ENCODE assay signal across 10 cellular contexts in genomic region chr20:53929974-53930650, GRCh38.
A peak's percentile ranks its signal among the peaks of the same experiment; 100 is the strongest.
DNase-seq lines count a peak whose midpoint lies in the region; ATAC-seq and TF ChIP-seq lines count a peak whose summit lies in the region.
"Had no signal": no experiment of that assay in that cellular context is flagged by ENCODE, and none has a peak within 500 bp of the region (broad histone marks: within the 10 kb centered on the region; RNA-seq: fewer than 3 reads in every experiment).

No MANE protein-coding gene starts in this region.

- peaks cover 0 to 2% of the 10 kb centered on the region in 2 donors for H3K36me3 Mint-ChIP-seq in activated T-cell treated with anti-CD3 and anti-CD28 coated beads, Interleukin-2, amount 50 U/mL, for 72 hours (ENCODE audit: insufficient read depth in 2 of 2)
- no peaks in the 10 kb centered on the region for H3K36me3 Mint-ChIP-seq in stimulated activated naive CD8-positive, alpha-beta T cell treated with anti-CD3 and anti-CD28 coated beads, Interleukin-15, Interleukin-2, amounts not matched to agents 100 ng/mL and 50 ng/mL, for 24 hours (ENCODE audit: low read depth)

- peak overlapping the region; percentile 41 to 50 for H3K4me3 Mint-ChIP-seq in activated T-cell treated with anti-CD3 and anti-CD28 coated beads, Interleukin-2, amount 50 U/mL, for 72 hours
- H3K4me3 Mint-ChIP-seq in stimulated activated naive CD8-positive, alpha-beta T cell treated with anti-CD3 and anti-CD28 coated beads, Interleukin-15, Interleukin-2, amounts not matched to agents 100 ng/mL and 50 ng/mL, for 24 hours: no peak overlapping the region

- H3K4me1 Mint-ChIP-seq in activated T-cell treated with anti-CD3 and anti-CD28 coated beads, Interleukin-2, amount 50 U/mL, for 72 hours (ENCODE audit: low read depth): peaks cover 72% of the 10 kb centered on the region
- H3K4me1 Mint-ChIP-seq in stimulated activated naive CD8-positive, alpha-beta T cell treated with anti-CD3 and anti-CD28 coated beads, Interleukin-15, Interleukin-2, amounts not matched to agents 100 ng/mL and 50 ng/mL, for 24 hours (ENCODE audit: low read depth): peaks cover 66% of the 10 kb centered on the region

- H2AFZ ChIP-seq in MM.1S (ENCODE audit: low read length): peak overlapping the region; percentile 27

- TF ChIP-seq CTCF in MM.1S (IDR thresholded peaks at IDR 0.05; ENCODE audit: low read length): no peak

- H3K9me2 ChIP-seq in MM.1S (replicated peaks; ENCODE audit: insufficient read depth, low read length): no peaks in the 10 kb centered on the region

- H3K36me3 ChIP-seq in MM.1S (replicated peaks; ENCODE audit: insufficient read depth, low read length): no peaks in the 10 kb centered on the region
- H3K36me3 ChIP-seq: SJSA1 had no signal

- peak overlapping the region; percentile 18 for H3K4me3 ChIP-seq in MM.1S (ENCODE audit: low read length)
- H3K4me3 ChIP-seq: SJSA1 had no signal

- H3K9me3 Mint-ChIP-seq in activated T-cell treated with anti-CD3 and anti-CD28 coated beads, Interleukin-2, amount 50 U/mL, for 72 hours: peaks cover 0 to 2% of the 10 kb centered on the region in 2 donors
- H3K9me3 Mint-ChIP-seq in stimulated activated naive CD8-positive, alpha-beta T cell treated with anti-CD3 and anti-CD28 coated beads, Interleukin-15, Interleukin-2, amounts not matched to agents 100 ng/mL and 50 ng/mL, for 24 hours: no peaks in the 10 kb centered on the region

- H3K27ac Mint-ChIP-seq in activated T-cell treated with anti-CD3 and anti-CD28 coated beads, Interleukin-2, amount 50 U/mL, for 72 hours: peak overlapping the region; percentile 45
- H3K27ac Mint-ChIP-seq in stimulated activated naive CD8-positive, alpha-beta T cell treated with anti-CD3 and anti-CD28 coated beads, Interleukin-15, Interleukin-2, amounts not matched to agents 100 ng/mL and 50 ng/mL, for 24 hours: peak overlapping the region; percentile 50

- H3K9me3 ChIP-seq in MM.1S (replicated peaks; ENCODE audit: insufficient read depth, low read length): no peaks in the 10 kb centered on the region
- H3K9me3 ChIP-seq: SJSA1 had no signal

- peaks cover 48% of the 10 kb centered on the region for H3F3A ChIP-seq in MM.1S (ENCODE audit: insufficient read depth, low read length)

- H3K4me2 ChIP-seq in MM.1S (ENCODE audit: low read depth, low read length): peak overlapping the region; percentile 82

- peak; percentile 68 to 79 for ATAC-seq in activated T-cell treated with anti-CD3 and anti-CD28 coated beads, Interleukin-2, amount 50 U/mL, for 72 hours (replicated peaks in 1 of 2)
- peak; percentile 57 for ATAC-seq in HG02759 (IDR thresholded peaks at IDR 0.05; ENCODE audit: unreplicated experiment)

- peaks cover 52% of the 10 kb centered on the region for H3K4me1 ChIP-seq in MM.1S (ENCODE audit: low read length)

- H3K9ac ChIP-seq in MM.1S (ENCODE audit: low read length): peak overlapping the region; percentile 70

- no peaks in the 10 kb centered on the region for H4K20me1 ChIP-seq in MM.1S (ENCODE audit: insufficient read depth, low read length)

- no peak for DNase-seq in activated T-cell treated with anti-CD3 and anti-CD28 coated beads, Interleukin-2, amount 50 U/mL, for 72 hours
- no peak for DNase-seq in activated T-cell treated with anti-CD3 and anti-CD28 coated beads, Interleukin-2, amount 50 U/mL, for 48 hours
- DNase-seq in MM.1S: peak; percentile 81
- no peak for DNase-seq in GDM1 (lab: John Stamatoyannopoulos, UW)
- DNase-seq in NCI-H2196 (lab: John Stamatoyannopoulos, UW; ENCODE audit: unreplicated experiment): no peak
- no peak for DNase-seq in NOMO-1 (lab: John Stamatoyannopoulos, UW; ENCODE audit: unreplicated experiment in 2 of 2)
- DNase-seq: activated naive CD4-positive, alpha-beta T cell treated with Interleukin-2 at 50 U/mL for 16 hours had no signal

- H3K27me3 ChIP-seq in MM.1S (replicated peaks; ENCODE audit: insufficient read depth, low read length): no peaks in the 10 kb centered on the region
- H3K27me3 ChIP-seq: SJSA1 had no signal

- no peaks in the 10 kb centered on the region for H3K79me2 ChIP-seq in MM.1S (ENCODE audit: low read length)

- H3K27me3 Mint-ChIP-seq in activated T-cell treated with anti-CD3 and anti-CD28 coated beads, Interleukin-2, amount 50 U/mL, for 72 hours (ENCODE audit: low read depth): no peaks in the 10 kb centered on the region
- H3K27me3 Mint-ChIP-seq in stimulated activated naive CD8-positive, alpha-beta T cell treated with anti-CD3 and anti-CD28 coated beads, Interleukin-15, Interleukin-2, amounts not matched to agents 100 ng/mL and 50 ng/mL, for 24 hours: no peaks in the 10 kb centered on the region

- H3K27ac ChIP-seq in MM.1S (ENCODE audit: low read length): peak overlapping the region; percentile 95
- H3K27ac ChIP-seq: SJSA1 had no signal
